Comparison of ENCODE assay signal across 8 cellular contexts in genomic region chr3:122577409-122578028, GRCh38. TPM values are rescaled to one million over a fixed set of nuclear protein-coding genes. Genes with fewer than 3 reads are reported as not detected.
A peak's percentile ranks its signal among the peaks of the same experiment; 100 is the strongest.
DNase-seq lines count a peak whose midpoint lies in the region; ATAC-seq and TF ChIP-seq lines count a peak whose summit lies in the region.

TSS of gene PARP15 (plus strand) at chr3:122577650. CDS start at chr3:122577668, 18 bp downstream.

- H3K4me3 ChIP-seq in brain microvascular endothelial cell (ENCODE audit: low read depth, low read length), result peak within 1 kb of the TSS; percentile 61
- peak within 1 kb of the TSS; percentile 54 for H3K4me3 ChIP-seq in lung
- H3K4me3 ChIP-seq in stomach smooth muscle (ENCODE audit: low read length in 2 of 2), result peak within 1 kb of the TSS; percentile 67 to 71

- no peaks in the 10 kb centered on the region for H3K27me3 Mint-ChIP-seq in CD4-positive, alpha-beta T cell

- peak; percentile 80 for ATAC-seq in CD4-positive, alpha-beta T cell (ENCODE audit: poor library complexity)
- ATAC-seq in lung (ENCODE audit: insufficient read depth, low FRiP score) (no peak), GM21526 (IDR thresholded peaks at IDR 0.05; ENCODE audit: low FRiP score, unreplicated experiment) (no peak), GM21576 (IDR thresholded peaks at IDR 0.05; ENCODE audit: unreplicated experiment) (no peak)

- H3K27ac Mint-ChIP-seq in CD4-positive, alpha-beta T cell, result peak within 1 kb of the TSS; percentile 86

- H3K36me3 ChIP-seq in brain microvascular endothelial cell (replicated peaks) (no peaks in the 10 kb centered on the region), lung (ENCODE audit: control insufficient read depth in 2 of 2, insufficient read depth in 2 of 2, low read length in 2 of 2) (peaks cover 3 to 4% of the 10 kb centered on the region in 2 donors), stomach smooth muscle (ENCODE audit: control insufficient read depth in 2 of 2, insufficient read depth in 2 of 2, low read length in 2 of 2) (peaks cover 6 to 8% of the 10 kb centered on the region in 2 donors)

- DNase-seq in CD4-positive, alpha-beta T cell, result peak; percentile 20 to 56 (median 38)
- DNase-seq in OCI-M1 (lab: John Stamatoyannopoulos, UW), result peak; percentile 34
- no peak for DNase-seq in brain microvascular endothelial cell
- no peak for DNase-seq in lung (ENCODE audit: low spot score)
- DNase-seq in NCI-H82 treated with DMSO at 0.1 percent for 48 hours (lab: John Stamatoyannopoulos, UW; ENCODE audit: unreplicated experiment), result no peak

- POLR2A ChIA-PET in CD4-positive, alpha-beta T cell (lab: Charles Lee), result interaction anchor here (0.8 to 3.3 kb wide), 7 partner anchors 14 to 185 kb away, joined by 3 to 28 read pairs (median 4); partner anchors contain the start of genes DTX3L, KPNA1, PARP14 and PARP9

- H3K27ac ChIP-seq in CD4-positive, alpha-beta T cell (ENCODE audit: low read depth, low read length), result peak within 1 kb of the TSS; percentile 65
- H3K27ac ChIP-seq in brain microvascular endothelial cell (no peak within 1 kb of the TSS), lung (ENCODE audit: low read depth in 1 of 2, low read length in 1 of 2) (peak within 1 kb of the TSS in 1 of 2 donors; percentile 46), stomach smooth muscle (ENCODE audit: low read length) (no peak within 1 kb of the TSS)

- WGBS in lung, 2 donors, result 2 to 6% methylated on average over 38 to 40 of the region's 40 CpGs

- H3K4me1 ChIP-seq in lung (ENCODE audit: control insufficient read depth in 2 of 2, insufficient read depth in 2 of 2, low read length in 2 of 2), result peaks cover 0 to 3% of the 10 kb centered on the region in 2 donors
- H3K4me1 ChIP-seq in stomach smooth muscle (ENCODE audit: control insufficient read depth, insufficient read depth, low read length), result no peaks in the 10 kb centered on the region

- CTCF ChIA-PET in CD4-positive, alpha-beta T cell (lab: Charles Lee), result no interaction called here

- peaks cover 62% of the 10 kb centered on the region for H3K36me3 Mint-ChIP-seq in CD4-positive, alpha-beta T cell (ENCODE audit: low read depth)

- H3K9ac ChIP-seq in stomach smooth muscle (ENCODE audit: low read length in 2 of 2), result peak within 1 kb of the TSS; percentile 43 to 51

- peaks cover 72% of the 10 kb centered on the region for H3K4me1 Mint-ChIP-seq in CD4-positive, alpha-beta T cell (ENCODE audit: low read depth)

- H3K9me3 Mint-ChIP-seq in CD4-positive, alpha-beta T cell, result peaks cover 5% of the 10 kb centered on the region

- intact Hi-C loops in CD4-positive, alpha-beta T cell (cut with DNase I, micrococcal nuclease), result loop anchor here (2.0 to 5.0 kb wide), 2 partner anchors 13 to 215 kb away; partner anchors contain the start of genes DTX3L (in 1 of the 2), HSPBAP1 (in 1 of the 2) and PARP9 (in 1 of the 2)

- TF ChIP-seq CTCF in CD4-positive, alpha-beta T cell (IDR thresholded peaks at IDR 0.05), result no peak
- TF ChIP-seq CTCF in brain microvascular endothelial cell (IDR thresholded peaks at IDR 0.05; ENCODE audit: low read depth, low read length, missing control alignments), result peak; percentile 34
- no peak for TF ChIP-seq CTCF in lung (IDR thresholded peaks at IDR 0.05; ENCODE audit: control extremely low read depth, extremely low read depth)

- H3K27me3 ChIP-seq in CD4-positive, alpha-beta T cell (ENCODE audit: control insufficient read depth, insufficient read depth, low read length), result no peaks in the 10 kb centered on the region
- H3K27me3 ChIP-seq in brain microvascular endothelial cell (replicated peaks) (no peaks in the 10 kb centered on the region), lung (ENCODE audit: control insufficient read depth, insufficient read depth) (no peaks in the 10 kb centered on the region), stomach smooth muscle (ENCODE audit: control insufficient read depth in 1 of 2, insufficient read depth in 2 of 2, low read length in 2 of 2) (peaks cover 0 to 3% of the 10 kb centered on the region in 2 donors)

- H3K9me3 ChIP-seq in CD4-positive, alpha-beta T cell (ENCODE audit: control insufficient read depth, low read length), result peaks cover 14% of the 10 kb centered on the region
- peaks cover 1 to 4% of the 10 kb centered on the region in 2 donors for H3K9me3 ChIP-seq in lung (ENCODE audit: control insufficient read depth in 2 of 2, insufficient read depth in 1 of 2, low read length in 1 of 2)
- peaks cover 0 to 6% of the 10 kb centered on the region in 2 donors for H3K9me3 ChIP-seq in stomach smooth muscle (ENCODE audit: control insufficient read depth in 2 of 2, low read length in 2 of 2)

- H3K4me3 Mint-ChIP-seq in CD4-positive, alpha-beta T cell, result peak within 1 kb of the TSS; percentile 99

- in situ Hi-C loops in brain microvascular endothelial cell (cut with HindIII; ENCODE audit: low pct_ligation_motif_present, low sequenced_read_pairs), result no loop called here

RNA-seq across cellular contexts. Expression of gene PARP15, which starts in this region (rescaled TPM):
- total RNA-seq in CD4-positive, alpha-beta T cell, result 10 to 100 TPM; 41.6 to 41.8 TPM
- 1 to 10 TPM; 4.4 to 6.1 TPM for total RNA-seq in lung
- polyA plus RNA-seq in lung, result 1 to 10 TPM; 2.4 to 4.3 TPM

Comparison
In these comparisons a context has a peak if more than half of its experiments do, and no peak if none do; other contexts are left out.
1. RNA of gene PARP15 (total RNA-seq): 41.6 to 41.8 TPM in CD4-positive, alpha-beta T cell; 4.4 to 6.1 TPM in lung; every median in the first group is over 4 times any median in the second.
2. DNase-seq: peak in CD4-positive, alpha-beta T cell (10 of 10) and OCI-M1 (single experiment); none in brain microvascular endothelial cell (single experiment), lung (single experiment) and NCI-H82 treated with DMSO at 0.1 percent for 48 hours (single experiment).
3. Peak in every context shown above with its lines, with median percentiles within 50 percentile points of each other: H3K4me3 ChIP-seq.